Comparison of ENCODE assay signal across 2 cellular contexts in genomic region chr15:93050648-93051047, GRCh38.
A peak's percentile ranks its signal among the peaks of the same experiment; 100 is the strongest.
TF ChIP-seq lines count a peak whose summit lies in the region.

No MANE protein-coding gene starts in this region.

TF ChIP-seq in HCT116, 20 proteins besides CTCF, POLR2A, EP300 and RAD21:
- TF ChIP-seq ATF3 (IDR thresholded peaks at IDR 0.05) = no peak
- no peak for TF ChIP-seq CBX3 (IDR thresholded peaks at IDR 0.05; ENCODE audit: low read depth)
- peak; percentile 2 for TF ChIP-seq TCF7L2 (IDR thresholded peaks at IDR 0.05; ENCODE audit: borderline replicate concordance, extremely low read depth, insufficient read depth, insufficient read length)

TF ChIP-seq in SK-N-SH, 30 proteins besides CTCF, POLR2A, EP300 and RAD21:
- TF ChIP-seq ELF1 (IDR thresholded peaks at IDR 0.05) (no peak), TAF1 (IDR thresholded peaks at IDR 0.05; ENCODE audit: borderline replicate concordance, low read depth, low read length) (no peak), YY1 (IDR thresholded peaks at IDR 0.05; ENCODE audit: low read depth) (no peak), MXI1 (IDR thresholded peaks at IDR 0.05; ENCODE audit: low read depth, low read length) (no peak), GABPA (IDR thresholded peaks at IDR 0.05; ENCODE audit: low read depth) (no peak), FOXM1 (IDR thresholded peaks at IDR 0.05; ENCODE audit: low read depth) (no peak), NRF1 (IDR thresholded peaks at IDR 0.05; ENCODE audit: low read depth, low read length) (no peak), RXRA (IDR thresholded peaks at IDR 0.05; ENCODE audit: borderline replicate concordance, low read depth) (no peak)
